ENCODE assay signal across 9 cellular contexts in genomic region chr10:58322072-58322834, GRCh38. TPM values are rescaled to one million over a fixed set of nuclear protein-coding genes. Genes with fewer than 3 reads are reported as not detected.
A peak's percentile ranks its signal among the peaks of the same experiment; 100 is the strongest.
DNase-seq lines count a peak whose midpoint lies in the region; ATAC-seq and TF ChIP-seq lines count a peak whose summit lies in the region.
"Had no signal": no experiment of that assay in that cellular context is flagged by ENCODE, and none has a peak within 500 bp of the region (broad histone marks: within the 10 kb centered on the region; RNA-seq: fewer than 3 reads in every experiment).

No MANE protein-coding gene starts in this region.

- H3K9me3 Mint-ChIP-seq in activated CD8-positive, alpha-beta memory T cell treated with anti-CD3 and anti-CD28 coated beads, Interleukin-2, amount 10 ng/mL, durations not matched to agents 7 days and 5 days (ENCODE audit: low read depth) = no peaks in the 10 kb centered on the region

- DNase-seq in CD1c-positive myeloid dendritic cell (ENCODE audit: extremely low spot score) (peak; percentile 87), HT1080 (ENCODE audit: low read depth) (peak; percentile 76), colonic mucosa (peak; percentile 55), dedifferentiated amniotic fluid mesenchymal stem cell (ENCODE audit: extremely low spot score) (no peak), retina (no peak)
- DNase-seq in activated CD8-positive, alpha-beta memory T cell treated with anti-CD3 and anti-CD28 coated beads, Interleukin-2, amount 10 ng/mL, durations not matched to agents 7 days and 5 days = no peak
- DNase-seq in stimulated activated CD4-positive, alpha-beta T cell treated with anti-CD3 and anti-CD28 coated beads, Interleukin-4, amount 100 ng/mL, for 24 hours = no peak

- H3K27ac Mint-ChIP-seq in activated CD8-positive, alpha-beta memory T cell treated with anti-CD3 and anti-CD28 coated beads, Interleukin-2, amount 10 ng/mL, durations not matched to agents 7 days and 5 days = no peak overlapping the region

- CTCF ChIA-PET in activated CD8-positive, alpha-beta memory T cell treated with anti-CD3 and anti-CD28 coated beads, Interleukin-2, amount 10 ng/mL, durations not matched to agents 7 days and 5 days (lab: Charles Lee) = no interaction called here

- H3K27me3 Mint-ChIP-seq in activated CD8-positive, alpha-beta memory T cell treated with anti-CD3 and anti-CD28 coated beads, Interleukin-2, amount 10 ng/mL, durations not matched to agents 7 days and 5 days = peaks cover 6% of the 10 kb centered on the region

- peaks cover 10% of the 10 kb centered on the region for H3K4me1 Mint-ChIP-seq in activated CD8-positive, alpha-beta memory T cell treated with anti-CD3 and anti-CD28 coated beads, Interleukin-2, amount 10 ng/mL, durations not matched to agents 7 days and 5 days

- H3K9ac ChIP-seq in colonic mucosa (ENCODE audit: low read depth in 2 of 2, low read length in 2 of 2) = no peak overlapping the region

- no peak for TF ChIP-seq CTCF in colonic mucosa (IDR thresholded peaks at IDR 0.05)

- no peak overlapping the region for H3K4me3 Mint-ChIP-seq in activated CD8-positive, alpha-beta memory T cell treated with anti-CD3 and anti-CD28 coated beads, Interleukin-2, amount 10 ng/mL, durations not matched to agents 7 days and 5 days

- peak overlapping the region; percentile 46 for H3K27ac ChIP-seq in colonic mucosa
- H3K27ac ChIP-seq: VCaP had no signal

- H3K27me3 ChIP-seq in colonic mucosa = no peaks in the 10 kb centered on the region

- H3K36me3 Mint-ChIP-seq in activated CD8-positive, alpha-beta memory T cell treated with anti-CD3 and anti-CD28 coated beads, Interleukin-2, amount 10 ng/mL, durations not matched to agents 7 days and 5 days = no peaks in the 10 kb centered on the region

- peak; percentile 87 for ATAC-seq in GM21447 (IDR thresholded peaks at IDR 0.05; ENCODE audit: unreplicated experiment)
- ATAC-seq in activated CD8-positive, alpha-beta memory T cell treated with anti-CD3 and anti-CD28 coated beads, Interleukin-2, amount 10 ng/mL, durations not matched to agents 7 days and 5 days = no peak

- H3K9me3 ChIP-seq in colonic mucosa = no peaks in the 10 kb centered on the region

- intact Hi-C loops in colonic mucosa (cut with DNase I) = no loop called here

- no peaks in the 10 kb centered on the region for H3K36me3 ChIP-seq in colonic mucosa

- H3K4me3 ChIP-seq in colonic mucosa = no peak overlapping the region

- no peaks in the 10 kb centered on the region for H3K4me1 ChIP-seq in colonic mucosa

RNA-seq across cellular contexts. Expression of gene UBE2D1, which starts 12.6 kb away (rescaled TPM):
- total RNA-seq in HT1080 (2014; rRNA removed; shearing (Covaris generic)) = 12.1 and 18.2 TPM in 2 replicates
- polyA plus RNA-seq in HT1080 (2015; cell fraction: cytosol; rRNA removed) = 28.6 and 33.6 TPM in 2 replicates
- 31.3 and 31.4 TPM in 2 replicates for polyA plus RNA-seq in HT1080 (2015; cell fraction: nucleus; rRNA removed)
- 10 to 100 TPM; 14.6 to 18.4 TPM for total RNA-seq in colonic mucosa
- 10 to 100 TPM; 12.2 to 14.6 TPM for total RNA-seq in activated CD8-positive, alpha-beta memory T cell treated with anti-CD3 and anti-CD28 coated beads, Interleukin-2, amount 10 ng/mL, durations not matched to agents 7 days and 5 days

RNA-seq across cellular contexts. Expression of gene CISD1, which starts 53.3 kb away (rescaled TPM):
- 35.0 and 63.0 TPM in 2 replicates for total RNA-seq in HT1080 (2014; rRNA removed; shearing (Covaris generic))
- polyA plus RNA-seq in HT1080 (2015; cell fraction: cytosol; rRNA removed) = 45.9 and 60.0 TPM in 2 replicates
- 27.3 and 30.4 TPM in 2 replicates for polyA plus RNA-seq in HT1080 (2015; cell fraction: nucleus; rRNA removed)
- total RNA-seq in colonic mucosa = 10 to 100 TPM; 52.5 to 57.9 TPM
- 10 to 100 TPM; 32.2 to 39.4 TPM for total RNA-seq in activated CD8-positive, alpha-beta memory T cell treated with anti-CD3 and anti-CD28 coated beads, Interleukin-2, amount 10 ng/mL, durations not matched to agents 7 days and 5 days

RNA-seq across cellular contexts. Expression of gene IPMK, which starts 54.6 kb away (rescaled TPM):
- total RNA-seq in HT1080 (2014; rRNA removed; shearing (Covaris generic)) = 3.1 and 3.7 TPM in 2 replicates
- 5.8 and 6.8 TPM in 2 replicates for polyA plus RNA-seq in HT1080 (2015; cell fraction: cytosol; rRNA removed)
- polyA plus RNA-seq in HT1080 (2015; cell fraction: nucleus; rRNA removed) = 4.3 and 4.5 TPM in 2 replicates
- total RNA-seq in colonic mucosa = 10 to 100 TPM; 10.4 to 34.6 TPM
- total RNA-seq in activated CD8-positive, alpha-beta memory T cell treated with anti-CD3 and anti-CD28 coated beads, Interleukin-2, amount 10 ng/mL, durations not matched to agents 7 days and 5 days = 1 to 10 TPM; 5.2 to 5.7 TPM

Comparison
In these comparisons a context has a peak if more than half of its experiments do, and no peak if none do; other contexts are left out.
1. DNase-seq: peak in CD1c-positive myeloid dendritic cell (single experiment), HT1080 (single experiment) and colonic mucosa (single experiment); none in dedifferentiated amniotic fluid mesenchymal stem cell (single experiment), retina (single experiment), activated CD8-positive, alpha-beta memory T cell treated with anti-CD3 and anti-CD28 coated beads, Interleukin-2, amount 10 ng/mL, durations not matched to agents 7 days and 5 days (single experiment) and stimulated activated CD4-positive, alpha-beta T cell treated with anti-CD3 and anti-CD28 coated beads, Interleukin-4, amount 100 ng/mL, for 24 hours (single experiment).